ENCODE assay signal across 26 cellular contexts in genomic region chr3:110569073-110569472, GRCh38.
DNase-seq lines count a peak whose midpoint lies in the region; ATAC-seq and TF ChIP-seq lines count a peak whose summit lies in the region.
"Had no signal": no experiment of that assay in that cellular context is flagged by ENCODE, and none has a peak within 500 bp of the region (broad histone marks: within the 10 kb centered on the region; RNA-seq: fewer than 3 reads in every experiment).

No MANE protein-coding gene starts in this region.

- ATAC-seq in GM18508 (IDR thresholded peaks at IDR 0.05; ENCODE audit: insufficient read depth, unreplicated experiment) (peak; percentile 45), GM21381 (IDR thresholded peaks at IDR 0.05; ENCODE audit: unreplicated experiment) (peak; percentile 70), HG03175 (IDR thresholded peaks at IDR 0.05; ENCODE audit: unreplicated experiment) (peak; percentile 43), PC-3 (no peak), HG03342 (IDR thresholded peaks at IDR 0.05; ENCODE audit: unreplicated experiment) (no peak)
- ATAC-seq: gastrocnemius medialis; right cardiac atrium; stimulated activated naive CD8-positive, alpha-beta T cell treated with anti-CD3 and anti-CD28 coated beads, Interleukin-15, amount 100 ng/mL, for 72 hours had no signal

- no peaks in the 10 kb centered on the region for H3K9me3 Mint-ChIP-seq in activated naive CD4-positive, alpha-beta T cell treated with anti-CD3 and anti-CD28 coated beads for 36 hours
- H3K9me3 Mint-ChIP-seq: activated CD4-positive, alpha-beta memory T cell treated with anti-CD3 and anti-CD28 coated beads for 36 hours; CD4-positive, alpha-beta T cell; nephron; stimulated activated naive CD8-positive, alpha-beta T cell treated with anti-CD3 and anti-CD28 coated beads, Interleukin-15, amount 100 ng/mL, for 72 hours had no signal

- no TSS peak for BruUV-seq in PC-3 (replicated peaks; lab: Mats Ljungman, UMichigan)

- no peaks in the 10 kb centered on the region for H3K27me3 ChIP-seq in PC-3 (ENCODE audit: low read length)
- H3K27me3 ChIP-seq: esophagus squamous epithelium, gastrocnemius medialis, pancreas, tibial artery had no signal

- H3K4me3 ChIP-seq in PC-3 (ENCODE audit: low read length), result no peak overlapping the region
- H3K4me3 ChIP-seq: coronary artery, esophagus squamous epithelium, gastrocnemius medialis, pancreas, tibial artery had no signal

- peaks cover 5% of the 10 kb centered on the region for H3K27me3 Mint-ChIP-seq in activated naive CD4-positive, alpha-beta T cell treated with anti-CD3 and anti-CD28 coated beads for 36 hours (ENCODE audit: low read depth)
- H3K27me3 Mint-ChIP-seq: activated CD4-positive, alpha-beta memory T cell treated with anti-CD3 and anti-CD28 coated beads for 36 hours had no signal

- H3K79me2 ChIP-seq in PC-3 (ENCODE audit: low read length), result no peaks in the 10 kb centered on the region

- H4K20me1 ChIP-seq in PC-3 (ENCODE audit: low read length), result no peaks in the 10 kb centered on the region

- H3K4me3 Mint-ChIP-seq in activated naive CD4-positive, alpha-beta T cell treated with anti-CD3 and anti-CD28 coated beads for 36 hours, result no peak overlapping the region
- H3K4me3 Mint-ChIP-seq: activated CD4-positive, alpha-beta memory T cell treated with anti-CD3 and anti-CD28 coated beads for 36 hours; CD4-positive, alpha-beta T cell; endodermal cell; nephron; stimulated activated naive CD8-positive, alpha-beta T cell treated with anti-CD3 and anti-CD28 coated beads, Interleukin-15, amount 100 ng/mL, for 72 hours had no signal

- H3F3A ChIP-seq in PC-3 (ENCODE audit: low read length, unreplicated experiment), result no peaks in the 10 kb centered on the region

- DNase-seq in PC-3 (no peak), NCI-H774 (lab: John Stamatoyannopoulos, UW) (no peak), HuH-7.5 (ENCODE audit: low spot score) (no peak)
- DNase-seq in activated naive CD4-positive, alpha-beta T cell treated with anti-CD3 and anti-CD28 coated beads for 36 hours, result no peak
- DNase-seq: activated CD4-positive, alpha-beta memory T cell treated with anti-CD3 and anti-CD28 coated beads for 36 hours; activated CD4-positive, CD25-positive, alpha-beta regulatory T cell; activated effector memory CD4-positive, alpha-beta T cell treated with anti-CD3 and anti-CD28 coated beads, Interleukin-2, amount 50 U/mL, for 16 hours; CD4-positive, alpha-beta T cell; endodermal cell; esophagus squamous epithelium; gastrocnemius medialis; hippocampal formation; NCI-H1417 treated with DMSO at 0.1 percent for 48 hours; NCI-H526; pancreas; right cardiac atrium; stimulated activated naive CD8-positive, alpha-beta T cell treated with anti-CD3 and anti-CD28 coated beads, Interleukin-15, amount 100 ng/mL, for 72 hours; T-helper 9 cell; tibial artery had no signal

- H3K4me1 ChIP-seq in PC-3 (ENCODE audit: insufficient read depth, low read length), result peaks cover 12% of the 10 kb centered on the region
- H3K4me1 ChIP-seq: esophagus squamous epithelium, gastrocnemius medialis, pancreas, tibial artery had no signal

- no peaks in the 10 kb centered on the region for H3K9me3 ChIP-seq in PC-3 (ENCODE audit: low read length)
- H3K9me3 ChIP-seq: esophagus squamous epithelium, gastrocnemius medialis, pancreas, tibial artery had no signal

- no peaks in the 10 kb centered on the region for H3K9me2 ChIP-seq in PC-3 (replicated peaks; ENCODE audit: low read length)

- H3K36me3 ChIP-seq in PC-3 (ENCODE audit: low read depth, low read length), result no peaks in the 10 kb centered on the region
- H3K36me3 ChIP-seq: esophagus squamous epithelium, gastrocnemius medialis, pancreas, tibial artery had no signal

- POLR2A ChIA-PET in PC-3 (lab: Charles Lee; ENCODE audit: unreplicated experiment), result interaction anchor here (0.6 kb wide), 1 partner anchor 8 kb away, joined by 5 read pairs; no protein-coding TSS in a partner anchor

- intact Hi-C loops in PC-3 (cut with micrococcal nuclease), result no loop called here
- intact Hi-C loops in activated naive CD4-positive, alpha-beta T cell treated with anti-CD3 and anti-CD28 coated beads for 36 hours (cut with micrococcal nuclease), result no loop called here

- TF ChIP-seq CTCF in PC-3 (conservative IDR thresholded peaks at IDR 0.05; ENCODE audit: low read depth, low read length), result no peak

- H3K4me2 ChIP-seq in PC-3 (ENCODE audit: low read length), result no peak overlapping the region

- no peaks in the 10 kb centered on the region for H3K36me3 Mint-ChIP-seq in activated naive CD4-positive, alpha-beta T cell treated with anti-CD3 and anti-CD28 coated beads for 36 hours (ENCODE audit: low read depth)
- H3K36me3 Mint-ChIP-seq: activated CD4-positive, alpha-beta memory T cell treated with anti-CD3 and anti-CD28 coated beads for 36 hours had no signal

- H2AFZ ChIP-seq in PC-3 (ENCODE audit: low read length), result no peak overlapping the region

- H3K27ac Mint-ChIP-seq in activated naive CD4-positive, alpha-beta T cell treated with anti-CD3 and anti-CD28 coated beads for 36 hours, result no peak overlapping the region
- H3K27ac Mint-ChIP-seq: activated CD4-positive, alpha-beta memory T cell treated with anti-CD3 and anti-CD28 coated beads for 36 hours; CD4-positive, alpha-beta T cell; endodermal cell; nephron; stimulated activated naive CD8-positive, alpha-beta T cell treated with anti-CD3 and anti-CD28 coated beads, Interleukin-15, amount 100 ng/mL, for 72 hours had no signal

- peak overlapping the region; percentile 44; the same call in 1 of the 2 replicates for H3K27ac ChIP-seq in PC-3 (ENCODE audit: low read length)
- H3K27ac ChIP-seq: coronary artery, esophagus squamous epithelium, gastrocnemius medialis, HL-60, pancreas, tibial artery had no signal

- CTCF ChIA-PET in PC-3 (lab: Charles Lee), result no interaction called here
- CTCF ChIA-PET in activated naive CD4-positive, alpha-beta T cell treated with anti-CD3 and anti-CD28 coated beads for 36 hours (lab: Charles Lee), result no interaction called here

- no peak overlapping the region for H3K9ac ChIP-seq in PC-3 (ENCODE audit: low read length)

- H3K4me1 Mint-ChIP-seq in activated naive CD4-positive, alpha-beta T cell treated with anti-CD3 and anti-CD28 coated beads for 36 hours (ENCODE audit: low read depth), result no peaks in the 10 kb centered on the region
- H3K4me1 Mint-ChIP-seq: endodermal cell; nephron; stimulated activated naive CD8-positive, alpha-beta T cell treated with anti-CD3 and anti-CD28 coated beads, Interleukin-15, amount 100 ng/mL, for 72 hours had no signal

Comparison
In these comparisons a context has a peak if more than half of its experiments do, and no peak if none do; other contexts are left out.
1. ATAC-seq: peak in GM18508 (single experiment), GM21381 (single experiment) and HG03175 (single experiment); none in PC-3 (single experiment) and HG03342 (single experiment).